Comparison of ENCODE assay signal across 8 cellular contexts in genomic region chr10:111077715-111078504, GRCh38. TPM values are rescaled to one million over a fixed set of nuclear protein-coding genes. Genes with fewer than 3 reads are reported as not detected.
DNase-seq lines count a peak whose midpoint lies in the region; ATAC-seq and TF ChIP-seq lines count a peak whose summit lies in the region.

No MANE protein-coding gene starts in this region.

- H3K4me1 Mint-ChIP-seq in WTC11 = peaks cover 18% of the 10 kb centered on the region

- peaks cover 62% of the 10 kb centered on the region for H3K27me3 Mint-ChIP-seq in WTC11 (ENCODE audit: low read depth)

- CTCF ChIA-PET in WTC11 (lab: Charles Lee) = interaction anchor here (0.6 to 3.9 kb wide), 17 partner anchors 16 to 1059 kb away, joined by 3 to 43 read pairs (median 5); no protein-coding TSS in a partner anchor

- ATAC-seq in WTC11 = no peak
- ATAC-seq in HG02870 (IDR thresholded peaks at IDR 0.05; ENCODE audit: unreplicated experiment) = no peak

- no peaks in the 10 kb centered on the region for H3K36me3 Mint-ChIP-seq in WTC11

- H3K4me3 Mint-ChIP-seq in WTC11 = peak overlapping the region; percentile 72

- DNase-seq in NCI-H2029 (lab: John Stamatoyannopoulos, UW) = peak; percentile 18
- DNase-seq in NCI-H2029 treated with DMSO at 0.1 percent for 48 hours (lab: John Stamatoyannopoulos, UW) = no peak
- peak; percentile 19 for DNase-seq in WTC11 (ENCODE audit: low spot score)
- DNase-seq in glomerular visceral epithelial cell (ENCODE audit: extremely low spot score) = peak; percentile 5
- peak; percentile 76 for DNase-seq in retina
- no peak for DNase-seq in NCI-H2196 treated with DMSO at 0.1 percent for 48 hours (lab: John Stamatoyannopoulos, UW; ENCODE audit: unreplicated experiment)
- no peak for DNase-seq in RPMI8226

- no peaks in the 10 kb centered on the region for H3K9me3 Mint-ChIP-seq in WTC11

- TF ChIP-seq CTCF in WTC11 (IDR thresholded peaks at IDR 0.05) = no peak

- POLR2A ChIA-PET in WTC11 (lab: Charles Lee) = interaction anchor here (1.1 to 2.0 kb wide), 2 partner anchors 25 to 159 kb away, joined by 3 to 7 read pairs; partner anchors contain the start of genes BBIP1 and SHOC2

- H3K27ac Mint-ChIP-seq in WTC11 = no peak overlapping the region

TF ChIP-seq in WTC11, 78 proteins besides CTCF, POLR2A, EP300 and RAD21 (continues in another document):
- TF ChIP-seq NFYB (CRISPR knock-in tag; conservative IDR thresholded peaks at IDR 0.05; ENCODE audit: low read depth) (no peak; the same call in 1 of the 2 replicates), NR2C2 (CRISPR knock-in tag; IDR thresholded peaks at IDR 0.05) (no peak), ZBTB21 (CRISPR knock-in tag; IDR thresholded peaks at IDR 0.05; ENCODE audit: borderline replicate concordance) (peak; percentile 34; the same call in 1 of the 2 replicates), CBFB (CRISPR knock-in tag; IDR thresholded peaks at IDR 0.05; ENCODE audit: low read depth) (no peak), ZNF512 (CRISPR knock-in tag; IDR thresholded peaks at IDR 0.05; ENCODE audit: borderline replicate concordance) (no peak), MYBL2 (CRISPR knock-in tag; IDR thresholded peaks at IDR 0.05) (no peak), ESRRA (CRISPR knock-in tag; IDR thresholded peaks at IDR 0.05; ENCODE audit: borderline replicate concordance) (no peak), ATF2 (CRISPR knock-in tag; IDR thresholded peaks at IDR 0.05; ENCODE audit: borderline replicate concordance, low read depth) (no peak), USF1 (CRISPR knock-in tag; IDR thresholded peaks at IDR 0.05) (no peak), ARID4B (CRISPR knock-in tag; IDR thresholded peaks at IDR 0.05; ENCODE audit: borderline replicate concordance) (no peak), SP1 (CRISPR knock-in tag; conservative IDR thresholded peaks at IDR 0.05) (no peak), TCF7 (CRISPR knock-in tag; IDR thresholded peaks at IDR 0.05; ENCODE audit: low read depth) (no peak), GRHL2 (CRISPR knock-in tag; IDR thresholded peaks at IDR 0.05; ENCODE audit: insufficient replicate concordance, severe bottlenecking) (no peak), OVOL2 (CRISPR knock-in tag; IDR thresholded peaks at IDR 0.05; ENCODE audit: borderline replicate concordance) (no peak), CDX4 (CRISPR knock-in tag; IDR thresholded peaks at IDR 0.05; ENCODE audit: borderline replicate concordance) (no peak), ZNF281 (CRISPR knock-in tag; IDR thresholded peaks at IDR 0.05) (no peak)

RNA-seq across cellular contexts. Expression of gene ADRA2A, which starts 1.1 kb away (rescaled TPM):
- 1.7 to 2.1 TPM (median 1.7 TPM) in 3 replicates for total RNA-seq in WTC11 (2021)

Comparison
In these comparisons a context has a peak if more than half of its experiments do, and no peak if none do; other contexts are left out.
1. DNase-seq: peak in NCI-H2029 (single experiment), WTC11 (single experiment), glomerular visceral epithelial cell (single experiment) and retina (single experiment); none in NCI-H2029 treated with DMSO at 0.1 percent for 48 hours (single experiment), NCI-H2196 treated with DMSO at 0.1 percent for 48 hours (single experiment) and RPMI8226 (single experiment).